Comparison of ENCODE assay signal across 24 cellular contexts in the genomic region with DNA sequence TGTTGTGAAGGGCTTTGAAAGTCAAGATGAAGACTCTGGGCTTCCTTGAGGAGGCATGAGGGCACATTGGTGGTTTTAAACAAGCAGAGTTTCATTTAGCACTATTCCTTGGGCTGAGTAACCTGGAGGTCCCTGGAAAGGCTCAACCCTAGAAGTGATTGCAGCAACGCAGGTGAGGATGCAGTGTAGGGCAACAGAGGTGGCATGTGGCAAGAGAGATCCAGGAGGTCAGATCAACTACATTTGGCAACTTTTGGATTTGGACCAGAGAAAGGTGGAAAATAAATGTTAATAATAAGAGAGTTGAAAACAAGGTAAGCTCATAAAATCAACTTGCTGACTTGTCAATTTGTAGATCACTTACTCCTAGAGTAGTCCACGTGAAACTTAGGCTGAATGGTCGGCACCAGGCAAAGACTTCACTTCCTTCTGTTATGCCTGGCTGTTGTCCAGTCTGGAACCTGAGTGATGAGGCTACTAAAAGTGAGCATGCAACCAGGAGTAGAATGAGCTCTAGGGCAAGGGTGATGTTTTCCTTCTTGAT.
"Had no signal": no experiment of that assay in that cellular context is flagged by ENCODE, and none has a peak within 500 bp of the region (broad histone marks: within the 10 kb centered on the region; RNA-seq: fewer than 3 reads in every experiment).

No MANE protein-coding gene starts in this region.

- H3K27me3 ChIP-seq: transverse colon had no signal

- H2AFZ ChIP-seq: parathyroid adenoma had no signal

- ATAC-seq: foreskin keratinocyte; left cardiac atrium; left ventricle myocardium superior; mucosa of descending colon; naive thymus-derived CD8-positive, alpha-beta T cell; sciatic nerve; stimulated activated naive B cell treated with anti-CD40 and anti-IgM and Interleukin-4, amounts not matched to agents 10 μg/mL and 1 μg/mL and 100 μg/mL, for 72 hours; stimulated activated naive CD8-positive, alpha-beta T cell treated with anti-CD3 and anti-CD28 coated beads, Interleukin-15, amount 100 ng/mL, for 72 hours had no signal

- H3K27ac ChIP-seq: coronary artery, foreskin keratinocyte, parathyroid adenoma, prostate gland, spleen, thoracic aorta, transverse colon had no signal

- H3K36me3 Mint-ChIP-seq: immature natural killer cell; naive thymus-derived CD8-positive, alpha-beta T cell; stimulated activated naive B cell treated with anti-CD40 and anti-IgM and Interleukin-4, amounts not matched to agents 10 μg/mL and 1 μg/mL and 100 μg/mL, for 72 hours had no signal

- H3K4me3 Mint-ChIP-seq: endodermal cell; immature natural killer cell; naive thymus-derived CD8-positive, alpha-beta T cell; neural crest cell; stimulated activated naive B cell treated with anti-CD40 and anti-IgM and Interleukin-4, amounts not matched to agents 10 μg/mL and 1 μg/mL and 100 μg/mL, for 72 hours; stimulated activated naive CD8-positive, alpha-beta T cell treated with anti-CD3 and anti-CD28 coated beads, Interleukin-15, amount 100 ng/mL, for 72 hours had no signal

- H3K4me3 ChIP-seq: coronary artery, mucosa of descending colon, prostate gland, spleen, thoracic aorta, transverse colon had no signal

- H3K27ac Mint-ChIP-seq: endodermal cell; immature natural killer cell; naive thymus-derived CD8-positive, alpha-beta T cell; stimulated activated naive B cell treated with anti-CD40 and anti-IgM and Interleukin-4, amounts not matched to agents 10 μg/mL and 1 μg/mL and 100 μg/mL, for 72 hours; stimulated activated naive CD8-positive, alpha-beta T cell treated with anti-CD3 and anti-CD28 coated beads, Interleukin-15, amount 100 ng/mL, for 72 hours had no signal

- H3K9me3 Mint-ChIP-seq: endodermal cell; immature natural killer cell; naive thymus-derived CD8-positive, alpha-beta T cell; stimulated activated naive CD8-positive, alpha-beta T cell treated with anti-CD3 and anti-CD28 coated beads, Interleukin-15, amount 100 ng/mL, for 72 hours had no signal

- H3K36me3 ChIP-seq: prostate gland, spleen, thoracic aorta, transverse colon had no signal

- H3K9me3 ChIP-seq: mucosa of descending colon, prostate gland, spleen, thoracic aorta, transverse colon had no signal

- H3K4me1 Mint-ChIP-seq: immature natural killer cell; naive thymus-derived CD8-positive, alpha-beta T cell; stimulated activated naive CD8-positive, alpha-beta T cell treated with anti-CD3 and anti-CD28 coated beads, Interleukin-15, amount 100 ng/mL, for 72 hours had no signal

- H3K4me1 ChIP-seq: foreskin keratinocyte had no signal

- H3K9ac ChIP-seq: parathyroid adenoma had no signal

- DNase-seq: effector CD4-positive, alpha-beta T cell; endodermal cell; erythroblast; foreskin keratinocyte; immature natural killer cell; left cardiac atrium; left ventricle myocardium superior; mucosa of descending colon; naive thymus-derived CD8-positive, alpha-beta T cell; occipital lobe; retina; spleen; stimulated activated CD4-positive, alpha-beta T cell treated with anti-CD3 and anti-CD28 coated beads, Interleukin-15, amount 100 ng/mL, for 24 hours; stimulated activated CD4-positive, alpha-beta T cell treated with anti-CD3 and anti-CD28 coated beads, Interleukin-1b, Interleukin-23, amount 100 ng/mL, for 48 hours; stimulated activated CD4-positive, alpha-beta T cell treated with anti-CD3 and anti-CD28 coated beads, Interleukin-4, amount 100 ng/mL, for 24 hours; stimulated activated naive B cell treated with anti-CD40 and anti-IgM and Interleukin-4, amounts not matched to agents 10 μg/mL and 1 μg/mL and 100 μg/mL, for 72 hours; stimulated activated naive CD8-positive, alpha-beta T cell treated with anti-CD3 and anti-CD28 coated beads, Interleukin-15, amount 100 ng/mL, for 72 hours; transverse colon had no signal
